In the genomic region with DNA sequence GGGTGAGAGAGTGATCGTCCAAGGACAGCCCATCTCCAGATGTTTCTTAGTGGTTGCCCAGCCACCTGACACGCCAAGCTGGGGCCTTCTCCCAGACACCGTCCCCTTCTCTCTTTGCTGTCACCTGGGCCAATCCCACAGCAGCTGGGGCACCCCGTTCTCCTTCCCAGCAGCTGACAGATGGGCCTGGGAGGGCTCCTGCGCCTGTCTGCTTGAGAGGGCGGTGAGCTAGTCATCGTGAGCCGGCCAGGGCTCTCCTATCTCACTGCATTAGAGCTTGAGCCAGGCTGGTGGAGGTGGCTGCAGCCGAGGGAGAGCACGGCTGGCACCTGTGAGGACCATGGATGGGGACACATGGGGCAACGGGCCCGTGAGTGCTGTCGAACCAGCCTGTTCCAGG, we compare ENCODE assay signal across 22 cellular contexts. TPM values are rescaled to one million over a fixed set of nuclear protein-coding genes. Genes with fewer than 3 reads are reported as not detected.
A peak's percentile ranks its signal among the peaks of the same experiment; 100 is the strongest.
DNase-seq lines count a peak whose midpoint lies in the region; ATAC-seq and TF ChIP-seq lines count a peak whose summit lies in the region.
"Had no signal": no experiment of that assay in that cellular context is flagged by ENCODE, and none has a peak within 500 bp of the region (broad histone marks: within the 10 kb centered on the region; RNA-seq: fewer than 3 reads in every experiment).

No MANE protein-coding gene starts in this region.

- no peak for TF ChIP-seq CTCF in AG04450 (IDR thresholded peaks at IDR 0.05; ENCODE audit: low read depth, low read length)
- no peak for TF ChIP-seq CTCF in osteoblast (IDR thresholded peaks at IDR 0.05; ENCODE audit: extremely low read depth, low read depth, low read length)

- H3K27me3 ChIP-seq in AG04450 (ENCODE audit: control insufficient read depth, insufficient read depth, low read length) (no peaks in the 10 kb centered on the region), osteoblast (ENCODE audit: insufficient read depth, low read length) (no peaks in the 10 kb centered on the region)
- H3K27me3 ChIP-seq: body of pancreas, right atrium auricular region, vagina had no signal

- DNase-seq in AG04450 (ENCODE audit: low read depth, low spot score): no peak
- DNase-seq in NCI-H1694 (lab: John Stamatoyannopoulos, UW): peak; percentile 21
- peak; percentile 57 for DNase-seq in osteoblast (ENCODE audit: insufficient read length, low spot score, missing footprints)
- no peak for DNase-seq in middle frontal gyrus (ENCODE audit: extremely low spot score, low spot score)
- no peak for DNase-seq in NCI-H345 treated with DMSO at 0.1 percent for 48 hours (lab: John Stamatoyannopoulos, UW; ENCODE audit: unreplicated experiment)
- DNase-seq in NCI-H1105 treated with DMSO at 0.1 percent for 48 hours (lab: John Stamatoyannopoulos, UW): no peak
- DNase-seq: activated CD4-positive, CD25-positive, alpha-beta regulatory T cell treated with anti-CD3 and anti-CD28 coated beads, Interleukin-2, amount 50 U/mL, for 72 hours; activated naive CD8-positive, alpha-beta T cell treated with anti-CD3 and anti-CD28 coated beads, Interleukin-2, amount 10 ng/mL, durations not matched to agents 7 days and 5 days; CD4-positive, alpha-beta T cell; DMS53; left ventricle myocardium inferior; NCI-H2227 treated with DMSO at 0.1 percent for 48 hours; NK-92 treated with Interleukin-12 subunit alpha and Interleukin-12 subunit beta, amount 100 ng/mL, for 24 hours; SK-N-SH; stimulated activated CD4-positive, alpha-beta T cell treated with anti-CD3 and anti-CD28 coated beads, Interleukin-12 subunit alpha, Interleukin-12 subunit beta, amount 100 ng/mL, for 4 hours; T-helper 9 cell had no signal

- H3K79me2 ChIP-seq in osteoblast (ENCODE audit: insufficient read depth, low read length): peaks cover 30% of the 10 kb centered on the region

- ATAC-seq in GM21367 (IDR thresholded peaks at IDR 0.05; ENCODE audit: unreplicated experiment): no peak
- ATAC-seq: body of pancreas had no signal

- H3K4me2 ChIP-seq in osteoblast (ENCODE audit: insufficient read depth, low read length): no peak overlapping the region
- H3K4me2 ChIP-seq: SK-N-SH had no signal

- peak overlapping the region; percentile 21 for H3K27ac ChIP-seq in AG04450 (ENCODE audit: low read depth, low read length)
- peak overlapping the region; percentile 54 for H3K27ac ChIP-seq in cingulate gyrus (ENCODE audit: low read depth, low read length)
- no peak overlapping the region for H3K27ac ChIP-seq in osteoblast (ENCODE audit: low read depth, low read length)
- H3K27ac ChIP-seq: body of pancreas, coronary artery, left ventricle myocardium inferior, right atrium auricular region, vagina had no signal

- no peaks in the 10 kb centered on the region; the same call in 1 of the 2 replicates for H3K9me3 ChIP-seq in AG04450 (ENCODE audit: control insufficient read depth, insufficient read depth, low read length)
- no peaks in the 10 kb centered on the region for H3K9me3 ChIP-seq in osteoblast (ENCODE audit: low read depth, low read length)
- H3K9me3 ChIP-seq: body of pancreas, left ventricle myocardium inferior, right atrium auricular region, SK-N-SH, vagina had no signal

- CTCF ChIA-PET in AG04450 (lab: Charles Lee): no interaction called here

- POLR2A ChIA-PET in AG04450 (lab: Yijun Ruan, JAX): no interaction called here

- peaks cover 37% of the 10 kb centered on the region for H4K20me1 ChIP-seq in osteoblast (ENCODE audit: insufficient read depth, low read length)

- no peak overlapping the region for H3K4me3 ChIP-seq in AG04450 (ENCODE audit: low read depth, low read length)
- no peak overlapping the region for H3K4me3 ChIP-seq in osteoblast (ENCODE audit: insufficient read depth, low read length)
- H3K4me3 ChIP-seq: body of pancreas, coronary artery, left ventricle myocardium inferior, right atrium auricular region, vagina had no signal

- H2AFZ ChIP-seq in osteoblast (ENCODE audit: low read length): no peak overlapping the region

- H3K4me1 ChIP-seq in osteoblast (ENCODE audit: insufficient read depth, low read length): peaks cover 4% of the 10 kb centered on the region
- H3K4me1 ChIP-seq: left ventricle myocardium inferior had no signal

- peaks cover 3% of the 10 kb centered on the region for H3K36me3 ChIP-seq in osteoblast (ENCODE audit: insufficient read depth, low read length)

RNA-seq across cellular contexts. Expression of a gene that starts 41.2 kb away (rescaled TPM):
- 6.9 and 9.7 TPM in 2 replicates for polyA plus RNA-seq in AG04450 (2011; rRNA removed)
- polyA minus RNA-seq in AG04450 (2011; rRNA and poly(A)+ RNA removed): 9.5 and 9.9 TPM in 2 replicates
- total RNA-seq in osteoblast: 22.7 and 25.3 TPM in 2 replicates

Comparison
In these comparisons a context has a peak if more than half of its experiments do, and no peak if none do; other contexts are left out.
1. DNase-seq: peak in NCI-H1694 (single experiment) and osteoblast (single experiment); none in AG04450 (single experiment), middle frontal gyrus (single experiment), NCI-H345 treated with DMSO at 0.1 percent for 48 hours (single experiment) and NCI-H1105 treated with DMSO at 0.1 percent for 48 hours (single experiment).